18 cellular contexts compared by ENCODE assay signal in genomic region chr1:176837708-176838107, GRCh38.
"Had no signal": no experiment of that assay in that cellular context is flagged by ENCODE, and none has a peak within 500 bp of the region (broad histone marks: within the 10 kb centered on the region; RNA-seq: fewer than 3 reads in every experiment).

No MANE protein-coding gene starts in this region.

- ATAC-seq: activated CD4-positive, CD25-positive, alpha-beta regulatory T cell treated with anti-CD3 and anti-CD28 coated beads, Interleukin-2, amount 50 U/mL, for 24 hours; activated CD8-positive, alpha-beta T cell treated with anti-CD3 and anti-CD28 coated beads for 36 hours; activated T-cell treated with anti-CD3 and anti-CD28 coated beads, Interleukin-2, amount 50 U/mL, for 72 hours had no signal

- H3K4me1 ChIP-seq: Peyer's patch, SJSA1 had no signal

- H3K9me3 ChIP-seq: MG63, Peyer's patch, SJSA1 had no signal

- H3K36me3 ChIP-seq: MG63, Peyer's patch, SJSA1 had no signal

- H3K27ac ChIP-seq: Peyer's patch, RWPE1, SJSA1 had no signal

- DNase-seq: activated CD4-positive, alpha-beta T cell treated with anti-CD3 and anti-CD28 coated beads for 4 hours; activated CD8-positive, alpha-beta memory T cell treated with anti-CD3 and anti-CD28 coated beads, Interleukin-2, amount 50 U/mL, for 4 hours; activated CD8-positive, alpha-beta T cell treated with anti-CD3 and anti-CD28 coated beads for 36 hours; activated gamma-delta T cell treated with Interleukin-2 at 50 U/mL for 16 hours; activated naive CD4-positive, alpha-beta T cell treated with anti-CD3 and anti-CD28 coated beads, Interleukin-2, amount 10 ng/mL, durations not matched to agents 7 days and 5 days; activated naive CD8-positive, alpha-beta T cell treated with anti-CD3 and anti-CD28 coated beads for 36 hours; activated T-cell treated with anti-CD3 and anti-CD28 coated beads, Interleukin-2, amount 50 U/mL, for 72 hours; cerebellar nuclear complex; MG63; NCI-H1436 treated with DMSO at 0.1 percent for 48 hours; NCI-H187; NCI-H345; NCI-H82; Peyer's patch; SHP77 had no signal

- H3K4me3 ChIP-seq: MG63, Peyer's patch, SJSA1 had no signal

- H3K27me3 ChIP-seq: MG63, Peyer's patch, SJSA1 had no signal
